In genomic region chr14:99062216-99062615, GRCh38 we compare ENCODE assay signal across 27 cellular contexts.
"Had no signal": no experiment of that assay in that cellular context is flagged by ENCODE, and none has a peak within 500 bp of the region (broad histone marks: within the 10 kb centered on the region; RNA-seq: fewer than 3 reads in every experiment).

No MANE protein-coding gene starts in this region.

- DNase-seq: hippocampal formation; kidney; left colon; left lung; lower lobe of right lung; mammary epithelial cell; mesendoderm; midbrain; mucosa of descending colon; naive thymus-derived CD4-positive, alpha-beta T cell; psoas muscle; stimulated activated CD4-positive, alpha-beta T cell treated with anti-CD3 and anti-CD28 coated beads, Interleukin-1b, Interleukin-23, amount 100 ng/mL, for 48 hours; stimulated activated CD4-positive, alpha-beta T cell treated with anti-CD3 and anti-CD28 coated beads, Interleukin-2, amount 100 ng/mL, for 48 hours; stimulated activated CD4-positive, alpha-beta T cell treated with anti-CD3 and anti-CD28 coated beads, Interleukin-4, amount 100 ng/mL, for 4 hours; stimulated activated CD8-positive, alpha-beta memory T cell treated with anti-CD3 and anti-CD28 coated beads, Interleukin-4, amount 100 ng/mL, for 48 hours; stimulated activated naive CD4-positive, alpha-beta T cell treated with Interleukin-2 at 50 U/mL for 16 hours; stimulated activated naive CD8-positive, alpha-beta T cell treated with anti-CD3 and anti-CD28 coated beads, Interleukin-15, amount 100 ng/mL, for 72 hours; substantia nigra; uterus had no signal

- FAIRE-seq: kidney had no signal

- H3K4me3 Mint-ChIP-seq: naive thymus-derived CD4-positive, alpha-beta T cell; natural killer cell treated with Interleukin-12 subunit alpha and Interleukin-12 subunit beta and Interleukin-15 and Interleukin-18, amount 100 ng/mL, for 72 hours; stimulated activated memory B cell treated with anti-CD40 and anti-IgM and Interleukin-4, amounts not matched to agents 10 μg/mL and 1 μg/mL and 100 μg/mL, for 72 hours; stimulated activated naive CD8-positive, alpha-beta T cell treated with anti-CD3 and anti-CD28 coated beads, Interleukin-15, amount 100 ng/mL, for 72 hours; type B pancreatic cell had no signal

- H3K27me3 Mint-ChIP-seq: natural killer cell treated with Interleukin-12 subunit alpha and Interleukin-12 subunit beta and Interleukin-15 and Interleukin-18, amount 100 ng/mL, for 72 hours; stimulated activated memory B cell treated with anti-CD40 and anti-IgM and Interleukin-4, amounts not matched to agents 10 μg/mL and 1 μg/mL and 100 μg/mL, for 72 hours; stimulated activated naive CD8-positive, alpha-beta T cell treated with anti-CD3 and anti-CD28 coated beads, Interleukin-15, amount 100 ng/mL, for 72 hours; type B pancreatic cell had no signal

- H3K27me3 ChIP-seq: right atrium auricular region, right lobe of liver, tibial nerve, uterus had no signal

- H3K9me3 ChIP-seq: left lung, lower lobe of right lung, mucosa of descending colon, psoas muscle, right atrium auricular region, right lobe of liver, uterus had no signal

- H3K79me2 ChIP-seq: parathyroid adenoma had no signal

- H3K4me1 ChIP-seq: left lung, lower lobe of right lung, parathyroid adenoma, psoas muscle, right atrium auricular region, right lobe of liver, tibial nerve, uterus had no signal

- H3K36me3 ChIP-seq: left lung, lower lobe of right lung, right atrium auricular region, right lobe of liver, tibial nerve, uterus had no signal

- ATAC-seq: left colon; left lung; lower lobe of right lung; mucosa of descending colon; naive thymus-derived CD4-positive, alpha-beta T cell; natural killer cell treated with Interleukin-12 subunit alpha and Interleukin-12 subunit beta and Interleukin-15 and Interleukin-18, amount 100 ng/mL, for 72 hours; psoas muscle; right lobe of liver; stimulated activated memory B cell treated with anti-CD40 and anti-IgM and Interleukin-4, amounts not matched to agents 10 μg/mL and 1 μg/mL and 100 μg/mL, for 72 hours; stimulated activated naive CD8-positive, alpha-beta T cell treated with anti-CD3 and anti-CD28 coated beads, Interleukin-15, amount 100 ng/mL, for 72 hours had no signal

- H3K9me3 Mint-ChIP-seq: natural killer cell treated with Interleukin-12 subunit alpha and Interleukin-12 subunit beta and Interleukin-15 and Interleukin-18, amount 100 ng/mL, for 72 hours; stimulated activated naive CD8-positive, alpha-beta T cell treated with anti-CD3 and anti-CD28 coated beads, Interleukin-15, amount 100 ng/mL, for 72 hours; type B pancreatic cell had no signal

- H3K27ac ChIP-seq: left lung, lower lobe of right lung, parathyroid adenoma, psoas muscle, right atrium auricular region, right lobe of liver, tibial nerve, uterus had no signal

- H3K4me3 ChIP-seq: left lung, lower lobe of right lung, mucosa of descending colon, psoas muscle, right atrium auricular region, right lobe of liver, smooth muscle cell, tibial nerve, uterus had no signal

- H3K36me3 Mint-ChIP-seq: natural killer cell treated with Interleukin-12 subunit alpha and Interleukin-12 subunit beta and Interleukin-15 and Interleukin-18, amount 100 ng/mL, for 72 hours; stimulated activated memory B cell treated with anti-CD40 and anti-IgM and Interleukin-4, amounts not matched to agents 10 μg/mL and 1 μg/mL and 100 μg/mL, for 72 hours; type B pancreatic cell had no signal

- H3K4me2 ChIP-seq: smooth muscle cell had no signal

- H3K4me1 Mint-ChIP-seq: stimulated activated memory B cell treated with anti-CD40 and anti-IgM and Interleukin-4, amounts not matched to agents 10 μg/mL and 1 μg/mL and 100 μg/mL, for 72 hours had no signal

- H3K9ac ChIP-seq: parathyroid adenoma had no signal

- H2AFZ ChIP-seq: parathyroid adenoma had no signal

- H3K27ac Mint-ChIP-seq: stimulated activated memory B cell treated with anti-CD40 and anti-IgM and Interleukin-4, amounts not matched to agents 10 μg/mL and 1 μg/mL and 100 μg/mL, for 72 hours; stimulated activated naive CD8-positive, alpha-beta T cell treated with anti-CD3 and anti-CD28 coated beads, Interleukin-15, amount 100 ng/mL, for 72 hours; type B pancreatic cell had no signal
